In the genomic region with DNA sequence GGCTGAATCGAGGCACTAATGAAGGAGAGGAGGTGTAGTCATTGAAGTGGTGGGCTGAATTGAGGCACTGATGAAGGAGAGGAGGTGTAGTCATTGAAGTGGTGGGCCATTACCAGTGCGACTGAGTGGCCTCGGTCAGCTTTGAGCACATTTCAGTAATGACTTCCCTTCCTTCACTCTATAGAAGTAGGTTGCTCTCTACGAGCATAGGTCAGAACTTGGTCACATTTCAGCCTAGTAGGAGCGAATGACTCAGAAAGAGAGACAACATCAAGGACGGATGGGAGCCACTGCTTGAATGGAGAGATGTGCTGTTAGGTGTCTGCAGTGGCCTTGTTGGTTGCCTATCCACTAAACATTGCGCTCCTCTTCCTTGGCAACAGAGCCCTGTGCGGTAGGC, we compare ENCODE assay signal across 31 cellular contexts.
"Had no signal": no experiment of that assay in that cellular context is flagged by ENCODE, and none has a peak within 500 bp of the region (broad histone marks: within the 10 kb centered on the region; RNA-seq: fewer than 3 reads in every experiment).

No MANE protein-coding gene starts in this region.

- H3K4me3 Mint-ChIP-seq: activated CD4-positive, alpha-beta memory T cell treated with anti-CD3 and anti-CD28 coated beads, Interleukin-2, amount 10 ng/mL, durations not matched to agents 7 days and 5 days; activated CD4-positive, alpha-beta T cell treated with anti-CD3 and anti-CD28 coated beads, Interleukin-2, amount 10 ng/mL, durations not matched to agents 7 days and 5 days; activated naive CD8-positive, alpha-beta T cell; IgD-negative memory B cell; T-helper 1 cell treated with Interleukin-12 subunit alpha and Interleukin-12 subunit beta and Interleukin-4 antibody, amounts not matched to agents 30 μg/mL and 1 μg/mL, for 36 hours had no signal

- H3K27me3 ChIP-seq: adrenal gland, SJSA1 had no signal

- H3K27me3 Mint-ChIP-seq: activated CD4-positive, alpha-beta memory T cell treated with anti-CD3 and anti-CD28 coated beads, Interleukin-2, amount 10 ng/mL, durations not matched to agents 7 days and 5 days; activated CD4-positive, alpha-beta T cell treated with anti-CD3 and anti-CD28 coated beads, Interleukin-2, amount 10 ng/mL, durations not matched to agents 7 days and 5 days; activated naive CD8-positive, alpha-beta T cell; IgD-negative memory B cell had no signal

- ATAC-seq: Panc1, SK-N-SH treated with all-trans-retinoic acid at 6 μM for 48 hours had no signal

- H3K36me3 ChIP-seq: adrenal gland, SJSA1 had no signal

- H3K4me3 ChIP-seq: adrenal gland, SJSA1 had no signal

- H3K27ac ChIP-seq: adrenal gland, KMS-11, SJSA1, VCaP had no signal

- H3K27ac Mint-ChIP-seq: activated CD4-positive, alpha-beta memory T cell treated with anti-CD3 and anti-CD28 coated beads, Interleukin-2, amount 10 ng/mL, durations not matched to agents 7 days and 5 days; activated CD4-positive, alpha-beta T cell treated with anti-CD3 and anti-CD28 coated beads, Interleukin-2, amount 10 ng/mL, durations not matched to agents 7 days and 5 days; activated naive CD8-positive, alpha-beta T cell; T-helper 1 cell treated with Interleukin-12 subunit alpha and Interleukin-12 subunit beta and Interleukin-4 antibody, amounts not matched to agents 30 μg/mL and 1 μg/mL, for 36 hours had no signal

- H3K9me3 ChIP-seq: adrenal gland, SJSA1 had no signal

- H3K9ac ChIP-seq: KMS-11 had no signal

- H3K4me1 ChIP-seq: adrenal gland, SJSA1 had no signal

- H3K9me3 Mint-ChIP-seq: activated CD4-positive, alpha-beta T cell treated with anti-CD3 and anti-CD28 coated beads, Interleukin-2, amount 10 ng/mL, durations not matched to agents 7 days and 5 days; IgD-negative memory B cell; T-helper 1 cell treated with Interleukin-12 subunit alpha and Interleukin-12 subunit beta and Interleukin-4 antibody, amounts not matched to agents 30 μg/mL and 1 μg/mL, for 36 hours had no signal

- H3K4me1 Mint-ChIP-seq: activated CD4-positive, alpha-beta memory T cell treated with anti-CD3 and anti-CD28 coated beads, Interleukin-2, amount 10 ng/mL, durations not matched to agents 7 days and 5 days; activated CD4-positive, alpha-beta T cell treated with anti-CD3 and anti-CD28 coated beads, Interleukin-2, amount 10 ng/mL, durations not matched to agents 7 days and 5 days had no signal

- DNase-seq: activated CD4-positive, alpha-beta memory T cell treated with anti-CD3 and anti-CD28 coated beads, Interleukin-2, amount 10 ng/mL, durations not matched to agents 7 days and 5 days; activated CD4-positive, alpha-beta T cell treated with anti-CD3 and anti-CD28 coated beads, Interleukin-2, amount 10 ng/mL, durations not matched to agents 7 days and 5 days; activated CD4-positive, CD25-positive, alpha-beta regulatory T cell; activated CD8-positive, alpha-beta memory T cell treated with anti-CD3 and anti-CD28 coated beads, Interleukin-2, amount 50 U/mL, for 48 hours; activated naive CD4-positive, alpha-beta T cell treated with Interleukin-2 at 50 U/mL for 16 hours; activated T-cell treated with anti-CD3 and anti-CD28 coated beads, Interleukin-2, amount 50 U/mL, for 48 hours; anterior cingulate cortex; caudate nucleus; MV-4-11; NCI-H1092 treated with DMSO at 0.1 percent for 48 hours; NCI-H1417 treated with DMSO at 0.1 percent for 48 hours; NCI-H1694; NCI-H2029; NCI-H2107; NCI-H345; NCI-H510A; NCI-H69; NK-92 treated with Interleukin-12 subunit alpha and Interleukin-12 subunit beta, amount 100 ng/mL, for 24 hours; OCI-M1; Right ventricle myocardium superior; RPMI8226; SW 1271 had no signal

- H3K4me2 ChIP-seq: KMS-11 had no signal
